ENCODE assay signal across 20 cellular contexts in the genomic region with DNA sequence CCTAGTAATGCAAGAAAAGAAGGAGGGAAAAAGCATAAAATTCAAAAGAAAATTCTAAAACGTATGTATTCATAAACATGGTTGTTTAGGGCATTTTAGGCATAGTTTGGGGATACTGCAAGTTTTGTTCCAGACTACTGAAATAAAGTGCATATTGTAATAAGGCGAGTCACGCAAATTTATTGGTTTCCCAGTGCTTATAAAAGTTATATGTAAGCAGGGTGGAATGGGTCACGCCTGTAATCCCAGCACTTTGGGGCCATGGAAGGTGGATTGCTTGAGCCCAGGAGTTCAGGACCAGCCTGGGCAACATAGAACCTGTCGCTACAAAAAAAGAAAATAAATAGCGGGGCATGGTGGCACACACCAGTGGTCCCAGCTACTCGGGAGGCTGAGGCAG.
DNase-seq lines count a peak whose midpoint lies in the region; ATAC-seq, FAIRE-seq and TF ChIP-seq lines count a peak whose summit lies in the region.
"Had no signal": no experiment of that assay in that cellular context is flagged by ENCODE, and none has a peak within 500 bp of the region (broad histone marks: within the 10 kb centered on the region; RNA-seq: fewer than 3 reads in every experiment).

No MANE protein-coding gene starts in this region.

- no peak for TF ChIP-seq CTCF in bronchial epithelial cell (IDR thresholded peaks at IDR 0.05; ENCODE audit: insufficient read depth, low read length, severe bottlenecking)
- no peak for TF ChIP-seq CTCF in osteoblast (IDR thresholded peaks at IDR 0.05; ENCODE audit: extremely low read depth, low read depth, low read length)

- peak; percentile 12 for DNase-seq in M059J (ENCODE audit: low read depth)
- DNase-seq in bronchial epithelial cell (ENCODE audit: low read depth): no peak
- peak; percentile 23 for DNase-seq in osteoblast (ENCODE audit: insufficient read length, low spot score, missing footprints)
- no peak for DNase-seq in pons (ENCODE audit: low spot score)
- no peak for DNase-seq in H7
- DNase-seq: C1 segment of cervical spinal cord; Calu3; CD4-positive, alpha-beta memory T cell; COR-L47; DMS53; DMS79 treated with DMSO at 0.1 percent for 48 hours; GM23248; H9; HFFc6 had no signal

- peaks cover 4% of the 10 kb centered on the region for H3K4me1 ChIP-seq in osteoblast (ENCODE audit: insufficient read depth, low read length)

- H3K9me3 ChIP-seq in osteoblast (ENCODE audit: low read depth, low read length): no peaks in the 10 kb centered on the region

- H2AFZ ChIP-seq in osteoblast (ENCODE audit: low read length): no peak overlapping the region
- H2AFZ ChIP-seq: GM23248 had no signal

- H3K79me2 ChIP-seq in osteoblast (ENCODE audit: insufficient read depth, low read length): no peaks in the 10 kb centered on the region

- FAIRE-seq in bronchial epithelial cell (lab: Jason Lieb, UNC): peak; percentile 52
- FAIRE-seq: G401.6, GM12892, GM19239, H1 had no signal

- no peak overlapping the region for H3K4me2 ChIP-seq in osteoblast (ENCODE audit: insufficient read depth, low read length)

- no peak for ATAC-seq in GM18867 (IDR thresholded peaks at IDR 0.05; ENCODE audit: unreplicated experiment)
- ATAC-seq: HCT116 had no signal

- H4K20me1 ChIP-seq in osteoblast (ENCODE audit: insufficient read depth, low read length): no peaks in the 10 kb centered on the region

- H3K27me3 ChIP-seq in bronchial epithelial cell (ENCODE audit: control insufficient read depth, insufficient read depth, low read length): no peaks in the 10 kb centered on the region
- H3K27me3 ChIP-seq in osteoblast (ENCODE audit: insufficient read depth, low read length): no peaks in the 10 kb centered on the region
- H3K27me3 ChIP-seq in H7 (ENCODE audit: control insufficient read depth, insufficient read depth, low read length): no peaks in the 10 kb centered on the region

- H3K4me3 ChIP-seq in bronchial epithelial cell (ENCODE audit: low read depth, low read length) (no peak overlapping the region), osteoblast (ENCODE audit: insufficient read depth, low read length) (no peak overlapping the region), H7 (ENCODE audit: insufficient read depth, low read depth, low read length) (no peak overlapping the region)
- H3K4me3 ChIP-seq: GM23248 had no signal

- H3K27ac ChIP-seq in osteoblast (ENCODE audit: low read depth, low read length): no peak overlapping the region
- H3K27ac ChIP-seq: GM23248 had no signal

- no peaks in the 10 kb centered on the region for H3K36me3 ChIP-seq in bronchial epithelial cell (ENCODE audit: control insufficient read depth, insufficient read depth, low read length)
- H3K36me3 ChIP-seq in osteoblast (ENCODE audit: insufficient read depth, low read length): no peaks in the 10 kb centered on the region
- H3K36me3 ChIP-seq in H7 (replicated peaks; ENCODE audit: control insufficient read depth, insufficient read depth, low read length): no peaks in the 10 kb centered on the region

Comparison
In these comparisons a context has a peak if more than half of its experiments do, and no peak if none do; other contexts are left out.
1. DNase-seq: peak in M059J (single experiment) and osteoblast (single experiment); none in bronchial epithelial cell (single experiment), pons (single experiment) and H7 (single experiment).